ENCODE assay signal across 10 cellular contexts in genomic region chr1:28807986-28808385, GRCh38. TPM values are rescaled to one million over a fixed set of nuclear protein-coding genes. Genes with fewer than 3 reads are reported as not detected.
"Had no signal": no experiment of that assay in that cellular context is flagged by ENCODE, and none has a peak within 500 bp of the region (broad histone marks: within the 10 kb centered on the region; RNA-seq: fewer than 3 reads in every experiment).

No MANE protein-coding gene starts in this region.

- H3K4me3 ChIP-seq: GM23248 had no signal

- H3K27ac ChIP-seq: GM23248, HL-60 had no signal

- H3K9me3 Mint-ChIP-seq: HFFc6 had no signal

- H2AFZ ChIP-seq: GM23248 had no signal

- H3K4me3 Mint-ChIP-seq: H9, HFFc6 had no signal

- DNase-seq: GM23248, GOT3, H9, HCEC 1CT, HFFc6, IMR-90, KBM-7 had no signal

- H3K9ac ChIP-seq: GM23248 had no signal

- FAIRE-seq: H54, HepG2 had no signal

- H3K27ac Mint-ChIP-seq: HFFc6 had no signal

RNA-seq across cellular contexts. Expression of gene OPRD1, which starts 4.0 kb away (rescaled TPM):
- total RNA-seq: GM23248, HFFc6 had no signal
- polyA plus RNA-seq: GM23248, IMR-90 had no signal
